ENCODE assay signal across 16 cellular contexts in genomic region chr9:110864011-110864410, GRCh38.
"Had no signal": no experiment of that assay in that cellular context is flagged by ENCODE, and none has a peak within 500 bp of the region (broad histone marks: within the 10 kb centered on the region; RNA-seq: fewer than 3 reads in every experiment).

No MANE protein-coding gene starts in this region.

- H3K9ac ChIP-seq: parathyroid adenoma had no signal

- H3K79me2 ChIP-seq: parathyroid adenoma had no signal

- H3K4me1 ChIP-seq: left lung, parathyroid adenoma, right lobe of liver had no signal

- H3K36me3 ChIP-seq: left lung, neutrophil, right lobe of liver had no signal

- DNase-seq: dorsolateral prefrontal cortex; effector CD4-positive, alpha-beta T cell; left cardiac atrium; left lung; mesenchymal stem cell; mucosa of descending colon; naive B cell; right lobe of liver; small intestine; stimulated activated CD4-positive, alpha-beta T cell treated with anti-CD3 and anti-CD28 coated beads, Interleukin-15, amount 100 ng/mL, for 24 hours; stimulated activated CD4-positive, alpha-beta T cell treated with anti-CD3 and anti-CD28 coated beads, Interleukin-2, amount 100 ng/mL, for 48 hours; stimulated activated naive B cell treated with anti-CD40 and anti-IgM and Interleukin-4, amounts not matched to agents 10 μg/mL and 1 μg/mL and 100 μg/mL, for 72 hours had no signal

- H3K27me3 ChIP-seq: dorsolateral prefrontal cortex, left lung, neutrophil, right lobe of liver had no signal

- H3K4me3 ChIP-seq: dorsolateral prefrontal cortex, left lung, mucosa of descending colon, right lobe of liver had no signal

- FAIRE-seq: frontal cortex, small intestine had no signal

- ATAC-seq: left cardiac atrium; left lung; mucosa of descending colon; natural killer cell treated with Interleukin-12 subunit alpha and Interleukin-12 subunit beta and Interleukin-15 and Interleukin-18, amount 100 ng/mL, for 72 hours; right lobe of liver; stimulated activated naive B cell treated with anti-CD40 and anti-IgM and Interleukin-4, amounts not matched to agents 10 μg/mL and 1 μg/mL and 100 μg/mL, for 72 hours had no signal

- H2AFZ ChIP-seq: parathyroid adenoma had no signal

- H3K9me3 ChIP-seq: neutrophil had no signal

- H3K27ac ChIP-seq: dorsolateral prefrontal cortex, left lung, neutrophil, parathyroid adenoma, right lobe of liver had no signal
